Comparison of ENCODE assay signal across 21 cellular contexts in the genomic region with DNA sequence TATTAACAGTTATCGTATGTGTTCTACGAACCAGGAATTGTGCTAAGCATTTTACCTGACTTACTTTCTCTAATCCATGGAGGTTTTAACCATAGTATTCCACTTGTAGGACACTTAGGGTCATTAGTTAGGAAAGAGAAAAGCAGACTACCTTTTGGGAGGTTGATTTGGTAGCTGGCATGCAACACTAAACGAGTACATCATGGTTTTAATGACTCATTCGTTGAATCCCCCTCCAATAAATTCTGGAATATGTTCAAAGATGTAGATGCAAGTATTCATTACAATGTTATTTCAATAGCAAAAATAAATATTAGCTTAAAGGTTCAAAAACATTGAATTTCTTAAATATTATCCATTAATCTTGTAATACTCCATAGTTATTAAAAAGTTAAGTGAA.
"Had no signal": no experiment of that assay in that cellular context is flagged by ENCODE, and none has a peak within 500 bp of the region (broad histone marks: within the 10 kb centered on the region; RNA-seq: fewer than 3 reads in every experiment).

No MANE protein-coding gene starts in this region.

- ATAC-seq: activated CD8-positive, alpha-beta T cell treated with anti-CD3 and anti-CD28 coated beads, Interleukin-2, amount 10 ng/mL, durations not matched to agents 7 days and 5 days; effector memory CD8-positive, alpha-beta T cell; T-helper 17 cell; WTC11 had no signal

- H3K36me3 ChIP-seq: left ventricle myocardium inferior, tibial nerve, uterus had no signal

- H3K4me3 Mint-ChIP-seq: activated CD8-positive, alpha-beta T cell treated with anti-CD3 and anti-CD28 coated beads, Interleukin-2, amount 10 ng/mL, durations not matched to agents 7 days and 5 days; activated naive CD8-positive, alpha-beta T cell treated with anti-CD3 and anti-CD28 coated beads for 36 hours; effector memory CD8-positive, alpha-beta T cell; T-helper 17 cell; WTC11 had no signal

- H3K9me3 ChIP-seq: left ventricle myocardium inferior, mucosa of descending colon, tibial nerve, uterus had no signal

- DNase-seq: activated CD4-positive, alpha-beta T cell treated with anti-CD3 and anti-CD28 coated beads for 48 hours; activated CD8-positive, alpha-beta memory T cell treated with anti-CD3 and anti-CD28 coated beads, Interleukin-2, amount 50 U/mL, for 48 hours; activated CD8-positive, alpha-beta T cell treated with anti-CD3 and anti-CD28 coated beads, Interleukin-2, amount 10 ng/mL, durations not matched to agents 7 days and 5 days; activated gamma-delta T cell treated with Interleukin-2 at 50 U/mL for 16 hours; activated naive CD8-positive, alpha-beta T cell treated with anti-CD3 and anti-CD28 coated beads for 36 hours; amygdala; dermis blood vessel endothelial cell; effector memory CD8-positive, alpha-beta T cell; left ventricle myocardium inferior; mucosa of descending colon; nucleus accumbens; stimulated activated CD4-positive, alpha-beta T cell treated with anti-CD3 and anti-CD28 coated beads, Interleukin-4, amount 100 ng/mL, for 24 hours; stimulated activated CD8-positive, alpha-beta memory T cell treated with anti-CD3 and anti-CD28 coated beads, Interleukin-4, amount 100 ng/mL, for 48 hours; stimulated activated naive CD4-positive, alpha-beta T cell treated with Interleukin-2 at 50 U/mL for 16 hours; substantia nigra; T-helper 17 cell; uterus had no signal

- H3K4me1 ChIP-seq: tibial nerve, uterus had no signal

- H3K4me3 ChIP-seq: left ventricle myocardium inferior, mucosa of descending colon, skin epidermis, tibial nerve, uterus had no signal

- H3K27me3 Mint-ChIP-seq: effector memory CD8-positive, alpha-beta T cell had no signal

- H3K27ac ChIP-seq: epithelial cell of prostate, left ventricle myocardium inferior, skin epidermis, tibial nerve, uterus had no signal

- H3K36me3 Mint-ChIP-seq: activated naive CD8-positive, alpha-beta T cell treated with anti-CD3 and anti-CD28 coated beads for 36 hours; WTC11 had no signal

- H3K27ac Mint-ChIP-seq: activated CD8-positive, alpha-beta T cell treated with anti-CD3 and anti-CD28 coated beads, Interleukin-2, amount 10 ng/mL, durations not matched to agents 7 days and 5 days; activated naive CD8-positive, alpha-beta T cell treated with anti-CD3 and anti-CD28 coated beads for 36 hours; effector memory CD8-positive, alpha-beta T cell; T-helper 17 cell; WTC11 had no signal

- H3K27me3 ChIP-seq: tibial nerve, uterus had no signal

- H3K4me1 Mint-ChIP-seq: activated naive CD8-positive, alpha-beta T cell treated with anti-CD3 and anti-CD28 coated beads for 36 hours had no signal
